11 cellular contexts compared by ENCODE assay signal in the genomic region with DNA sequence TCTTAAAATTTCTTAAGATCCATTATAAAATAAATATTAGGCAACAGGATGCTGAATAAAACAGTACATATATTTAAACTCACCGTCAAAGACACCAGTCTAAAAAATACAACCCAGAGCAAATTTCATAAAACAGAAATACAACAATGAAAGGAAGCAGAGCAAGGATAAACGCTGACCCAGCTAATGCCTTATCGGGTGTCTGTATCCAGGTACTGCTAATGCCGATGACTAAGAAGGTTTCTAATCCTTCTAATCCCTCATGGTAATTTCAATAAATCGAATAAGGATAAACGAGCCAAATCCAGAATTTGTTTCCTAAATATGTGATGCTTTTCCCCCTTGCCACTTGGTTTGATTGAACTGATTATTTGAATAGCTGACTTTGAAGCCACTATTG. TPM values are rescaled to one million over a fixed set of nuclear protein-coding genes. Genes with fewer than 3 reads are reported as not detected.
DNase-seq lines count a peak whose midpoint lies in the region; ATAC-seq, FAIRE-seq and TF ChIP-seq lines count a peak whose summit lies in the region.
"Had no signal": no experiment of that assay in that cellular context is flagged by ENCODE, and none has a peak within 500 bp of the region (broad histone marks: within the 10 kb centered on the region; RNA-seq: fewer than 3 reads in every experiment).

No MANE protein-coding gene starts in this region.

- no peaks in the 10 kb centered on the region for H3K9me1 ChIP-seq in K562 (ENCODE audit: control insufficient read depth, insufficient read depth, low read length)

- no peaks in the 10 kb centered on the region for H3K36me3 ChIP-seq in ACC112 (ENCODE audit: insufficient read depth, low read length)
- H3K36me3 ChIP-seq in HCT116 (ENCODE audit: control insufficient read depth in 1 of 2, insufficient read depth in 2 of 2, low read length in 2 of 2) = no peaks in the 10 kb centered on the region
- no peaks in the 10 kb centered on the region for H3K36me3 ChIP-seq in K562 (ENCODE audit: control insufficient read depth, insufficient read depth, low read length)
- no peaks in the 10 kb centered on the region for H3K36me3 ChIP-seq in lower lobe of right lung

- WGBS in K562 (ENCODE audit: insufficient coverage, low coverage, missing lambda C conversion rate) = 11% methylated on average over 6 of the region's 6 CpGs

- H4K20me1 ChIP-seq in HCT116 (ENCODE audit: insufficient read depth) (no peaks in the 10 kb centered on the region), K562 (replicated peaks; ENCODE audit: control insufficient read depth, insufficient read depth, low read length) (peaks cover 13% of the 10 kb centered on the region; the same call in 1 of the 2 replicates)

- H3K27ac ChIP-seq in ACC112 (ENCODE audit: low read depth, low read length) (no peak overlapping the region), HCT116 (ENCODE audit: low read depth, low read length) (no peak overlapping the region), K562 (ENCODE audit: extremely low read depth, low read depth, low read length) (peak overlapping the region; percentile 71; the same call in 2 of the 3 replicates), lower lobe of right lung (no peak overlapping the region)

- no peaks in the 10 kb centered on the region for H3K27me3 ChIP-seq in ACC112 (ENCODE audit: insufficient read depth, low read length)
- H3K27me3 ChIP-seq in HCT116 (ENCODE audit: insufficient read depth, low read length) = no peaks in the 10 kb centered on the region
- H3K27me3 ChIP-seq in K562 (ENCODE audit: control insufficient read depth in 2 of 2, insufficient read depth in 2 of 2, low read length in 2 of 2) = no peaks in the 10 kb centered on the region
- H3K27me3 ChIP-seq in lower lobe of right lung (ENCODE audit: low read depth) = no peaks in the 10 kb centered on the region

- ATAC-seq in HCT116 (no peak), K562 (no peak), lower lobe of right lung (no peak), HG03378 (IDR thresholded peaks at IDR 0.05; ENCODE audit: unreplicated experiment) (no peak)

- H3K4me2 ChIP-seq in HCT116 (ENCODE audit: low read length) (peak overlapping the region; percentile 91), K562 (ENCODE audit: insufficient read depth, low read length) (peak overlapping the region; percentile 87)

- DNase-seq in HCT116 (ENCODE audit: low read depth, low spot score) (no peak), K562 (ENCODE audit: extremely low read depth in 1 of 4, low spot score in 3 of 4) (no peak), lower lobe of right lung (no peak), SHP77 (lab: John Stamatoyannopoulos, UW) (no peak), AG20443 (ENCODE audit: low spot score) (no peak), GDM1 (lab: John Stamatoyannopoulos, UW) (no peak)
- DNase-seq: activated CD4-positive, alpha-beta T cell treated with anti-CD3 and anti-CD28 coated beads for 4 hours; foreskin melanocyte; KG1 had no signal

- TF ChIP-seq RAD21 in HCT116 (IDR thresholded peaks at IDR 0.05; ENCODE audit: low read depth) = no peak
- TF ChIP-seq RAD21 in K562 (CRISPR knock-in tag; conservative IDR thresholded peaks at IDR 0.05 in 1 of 2, IDR thresholded peaks at IDR 0.05 in 1 of 2) = no peak

- intact Hi-C loops in HCT116 (cut with micrococcal nuclease) = loop anchor here (5.0 kb wide), 1 partner anchor 150 kb away; no protein-coding TSS in a partner anchor
- intact Hi-C loops in K562 (cut with micrococcal nuclease) = loop anchor here (5.0 kb wide), 1 partner anchor 45 kb away; no protein-coding TSS in a partner anchor
- intact Hi-C loops in lower lobe of right lung (cut with DNase I) = no loop called here

- TF ChIP-seq CTCF in HCT116 (IDR thresholded peaks at IDR 0.05 in 2 of 3, conservative IDR thresholded peaks at IDR 0.05 in 1 of 3; ENCODE audit: borderline replicate concordance in 1 of 3, insufficient read depth in 1 of 3, low read depth in 2 of 3, low read length in 2 of 3) (no peak), K562 (IDR thresholded peaks at IDR 0.05 in 2 of 3, conservative IDR thresholded peaks at IDR 0.05 in 1 of 3; ENCODE audit: insufficient read depth in 2 of 3, low read depth in 1 of 3, low read length in 3 of 3) (no peak), lower lobe of right lung (IDR thresholded peaks at IDR 0.05) (no peak)

- no peak for FAIRE-seq in K562 (lab: Jason Lieb, UNC)

- H3K79me2 ChIP-seq in ACC112 (ENCODE audit: control insufficient read depth, insufficient read depth, low read length, unreplicated experiment) (peaks cover 66% of the 10 kb centered on the region), HCT116 (ENCODE audit: insufficient read depth, low read length) (peaks cover 48% of the 10 kb centered on the region), K562 (ENCODE audit: control insufficient read depth, insufficient read depth, low read length) (peaks cover 66% of the 10 kb centered on the region)

- H3K9me3 ChIP-seq in HCT116 (ENCODE audit: control insufficient read depth in 1 of 2, insufficient read depth in 1 of 2, low read depth in 1 of 2, low read length in 2 of 2) = no peaks in the 10 kb centered on the region
- no peaks in the 10 kb centered on the region for H3K9me3 ChIP-seq in K562 (replicated peaks; ENCODE audit: control insufficient read depth, insufficient read depth, low read depth, low read length)
- no peaks in the 10 kb centered on the region for H3K9me3 ChIP-seq in lower lobe of right lung

- POLR2A ChIA-PET in HCT116 (lab: Charles Lee) = no interaction called here
- POLR2A ChIA-PET in K562 (lab: Yijun Ruan, JAX) = interaction anchor here (0.5 to 2.8 kb wide), 11 partner anchors 10 to 497 kb away, joined by 3 to 12 read pairs (median 3); no protein-coding TSS in a partner anchor

- RAD21 ChIA-PET in HCT116 (lab: Charles Lee; ENCODE audit: low non-redundant PET in 1 of 2, low total read pairs in 2 of 2, uncharacterized antibody in 2 of 2, unreplicated experiment in 2 of 2) = no interaction called here

- in situ Hi-C loops in K562 (cut with MboI) = no loop called here

- H3K9me2 ChIP-seq in HCT116 (ENCODE audit: insufficient read depth) = no peaks in the 10 kb centered on the region

- H3K4me1 ChIP-seq in ACC112 (ENCODE audit: control insufficient read depth, insufficient read depth, low read length, unreplicated experiment) (peaks cover 35% of the 10 kb centered on the region), HCT116 (ENCODE audit: control insufficient read depth in 1 of 2, insufficient read depth in 2 of 2, low read length in 2 of 2) (peaks cover 6 to 19% of the 10 kb centered on the region in 2 experiments; a peak in 3 of 4 replicates), K562 (replicated peaks in 1 of 2; ENCODE audit: control insufficient read depth in 2 of 2, insufficient read depth in 2 of 2, low read length in 2 of 2) (peaks cover 13 to 32% of the 10 kb centered on the region in 2 experiments; a peak in 4 of 5 replicates), lower lobe of right lung (peaks cover 44% of the 10 kb centered on the region)

- CTCF ChIA-PET in HCT116 (lab: Charles Lee) = no interaction called here
- CTCF ChIA-PET in K562 (lab: Yijun Ruan, JAX; ENCODE audit: low intra/inter-chr PET ratio) = interaction anchor here (0.6 kb wide), 1 partner anchor 58 kb away, joined by 3 read pairs; no protein-coding TSS in a partner anchor

- H3K4me3 ChIP-seq in ACC112 (ENCODE audit: low read depth, low read length) = peak overlapping the region; percentile 97
- peak overlapping the region in 1 of 2 experiments; percentile 76; a peak in 1 of 4 replicates for H3K4me3 ChIP-seq in HCT116 (replicated peaks in 1 of 2; ENCODE audit: low read depth in 1 of 2, low read length in 2 of 2)
- H3K4me3 ChIP-seq in K562 = peak overlapping the region; percentile 83
- peak overlapping the region; percentile 85 for H3K4me3 ChIP-seq in lower lobe of right lung

- H2AFZ ChIP-seq in ACC112 (ENCODE audit: low read length, unreplicated experiment) (no peak overlapping the region), HCT116 (ENCODE audit: low read depth, low read length, poor library complexity, severe bottlenecking) (no peak overlapping the region), K562 (ENCODE audit: low read depth, low read length) (no peak overlapping the region)

- TF ChIP-seq POLR2A in HCT116 (IDR thresholded peaks at IDR 0.05; ENCODE audit: borderline replicate concordance, extremely low read depth, insufficient read depth, insufficient read length) (no peak), K562 (conservative IDR thresholded peaks at IDR 0.05) (no peak)

- BruUV-seq in HCT116 (replicated peaks; lab: Mats Ljungman, UMichigan) (no TSS peak), K562 (replicated peaks; lab: Mats Ljungman, UMichigan) (no TSS peak)

- H3K9ac ChIP-seq in HCT116 (ENCODE audit: low read length) (no peak overlapping the region), K562 (ENCODE audit: insufficient read depth in 1 of 2, low read depth in 2 of 2, low read length in 2 of 2) (peak overlapping the region in 1 of 2 experiments; percentile 72; a peak in 1 of 4 replicates)

- TF ChIP-seq EP300 in K562 (IDR thresholded peaks at IDR 0.05; ENCODE audit: low read length) = no peak

TF ChIP-seq in HCT116, 20 proteins besides CTCF, POLR2A, EP300 and RAD21 (continues in another document):
- no peak for TF ChIP-seq EZH2phosphoT487 (IDR thresholded peaks at IDR 0.05; ENCODE audit: borderline replicate concordance)

TF ChIP-seq in K562, 482 proteins besides CTCF, POLR2A, EP300 and RAD21 (continues in another document):
- TF ChIP-seq SP1 (CRISPR knock-in tag; IDR thresholded peaks at IDR 0.05) = no peak
- no peak for TF ChIP-seq POLR3A (IDR thresholded peaks at IDR 0.05; ENCODE audit: borderline replicate concordance, extremely low read depth, insufficient read depth, insufficient read length)
- no peak for TF ChIP-seq ZNF12 (CRISPR knock-in tag; IDR thresholded peaks at IDR 0.05)

RNA-seq across cellular contexts. Expression of a gene that starts 1.7 kb away (rescaled TPM):
- total RNA-seq in HCT116 (2021; ENCODE audit: unreplicated experiment) = 23.5 TPM
- 4.5 and 5.1 TPM in 2 replicates for polyA plus RNA-seq in HCT116 (2012)
- 25.8 and 69.5 TPM in 2 replicates for total RNA-seq in K562 (2011; cell fraction: chromatin; rRNA removed; ENCODE audit: low replicate concordance)
- 12.5 and 14.9 TPM in 2 replicates for total RNA-seq in K562 (2011; cell fraction: nucleolus; rRNA removed)
- total RNA-seq in K562 (2011; cell fraction: nucleoplasm; rRNA removed) = 25.1 and 44.4 TPM in 2 replicates
- total RNA-seq in K562 (2014; rRNA removed) = 18.8 and 24.7 TPM in 2 replicates
- 37.0 and 41.1 TPM in 2 replicates for total RNA-seq in K562 (2014; rRNA removed; fragmentation: Illumina TruSeq; extraction: Trizol)
- total RNA-seq in K562 (2015; rRNA removed; fragmentation: Illumina TruSeq; extraction: Trizol) = 26.5 and 38.1 TPM in 2 replicates
- 37.9 and 43.0 TPM in 2 replicates for total RNA-seq in K562 (2021)
- 31.2 and 39.8 TPM in 2 replicates for polyA plus RNA-seq in K562 (2011; rRNA removed)
- polyA plus RNA-seq in K562 (2011; cell fraction: cytosol; rRNA removed) = 7.6 and 15.5 TPM in 2 replicates
- polyA plus RNA-seq in K562 (2011; cell fraction: nucleus; rRNA removed) = 22.5 and 31.5 TPM in 2 replicates
- polyA plus RNA-seq in K562 (2012) = 16.3 and 36.3 TPM in 2 replicates
- polyA plus RNA-seq in K562 (2014; fragmentation: Illumina TruSeq; extraction: Trizol) = 40.4 and 44.7 TPM in 2 replicates
- polyA plus RNA-seq in K562 (2014; fragmentation: Nextera tagmentation; extraction: Ambion mirVana) = 10 to 100 TPM; 11.2 to 16.0 TPM
- 33.3 and 40.6 TPM in 2 replicates for polyA plus RNA-seq in K562 (2014; rRNA removed)
- 41.3 and 50.1 TPM in 2 replicates for polyA minus RNA-seq in K562 (2011; rRNA and poly(A)+ RNA removed)
- 13.6 and 20.0 TPM in 2 replicates for polyA minus RNA-seq in K562 (2011; cell fraction: cytosol; rRNA and poly(A)+ RNA removed)
- polyA minus RNA-seq in K562 (2011; cell fraction: nucleus; rRNA and poly(A)+ RNA removed) = 25.4 and 45.8 TPM in 2 replicates
- total RNA-seq in lower lobe of right lung = 37.5 TPM
